Comparison of ENCODE assay signal across 8 cellular contexts in the genomic region with DNA sequence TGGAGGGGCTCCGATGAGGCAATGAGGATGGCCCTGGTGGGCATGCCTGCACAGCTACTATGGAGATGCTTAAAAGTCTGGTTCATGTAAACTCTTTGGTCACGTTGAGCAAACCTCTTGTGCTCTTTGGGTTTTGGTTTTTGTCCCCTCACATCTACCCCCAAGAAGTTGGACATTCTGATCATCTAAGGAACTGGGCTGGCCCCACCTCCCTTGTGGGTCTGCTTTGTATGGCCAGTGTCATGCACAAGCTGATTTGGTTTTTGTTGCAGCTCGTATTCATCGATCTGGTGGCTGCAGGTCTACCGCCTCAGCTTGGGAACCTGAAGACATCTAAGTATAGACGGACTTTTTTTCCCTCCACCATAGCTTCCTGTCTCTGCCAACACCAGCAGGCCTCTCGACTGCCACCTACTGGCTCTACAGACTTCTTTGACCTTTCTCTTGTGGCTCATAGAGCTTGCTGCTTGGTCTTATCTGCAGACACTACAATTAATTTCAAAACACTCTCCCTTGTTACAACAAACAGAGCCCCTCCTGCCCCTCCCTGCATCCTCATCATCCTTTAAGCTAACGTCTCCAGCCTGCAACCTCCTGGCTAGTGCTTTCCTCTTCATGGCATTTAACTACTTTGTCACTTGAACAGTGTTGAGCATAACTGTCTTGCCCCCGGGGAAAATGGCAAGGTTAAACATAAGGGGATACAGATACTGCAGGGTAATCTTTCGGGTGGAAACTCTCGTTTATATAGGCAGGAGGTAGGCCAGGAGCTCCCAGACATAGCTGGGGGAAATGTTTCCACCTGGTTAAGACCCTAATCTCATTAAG. TPM values are rescaled to one million over a fixed set of nuclear protein-coding genes. Genes with fewer than 3 reads are reported as not detected.
DNase-seq lines count a peak whose midpoint lies in the region; ATAC-seq and TF ChIP-seq lines count a peak whose summit lies in the region.

No MANE protein-coding gene starts in this region.

- H3K4me1 ChIP-seq in uterus, result peaks cover 0 to 6% of the 10 kb centered on the region in 2 donors

- no peaks in the 10 kb centered on the region for H3K27me3 Mint-ChIP-seq in progenitor cell of endocrine pancreas

- peaks cover 8% of the 10 kb centered on the region for H3K4me1 Mint-ChIP-seq in progenitor cell of endocrine pancreas (ENCODE audit: low read depth)

- no peak overlapping the region for H3K4me3 ChIP-seq in uterus

- H3K4me3 Mint-ChIP-seq in progenitor cell of endocrine pancreas (ENCODE audit: low read depth), result no peak overlapping the region

- H3K27ac ChIP-seq in uterus, result peak overlapping the region; percentile 46 to 58

- no peak for TF ChIP-seq POLR2A in uterus (IDR thresholded peaks at IDR 0.05)

- peak; percentile 22 for DNase-seq in NCI-H1048 (lab: John Stamatoyannopoulos, UW)
- DNase-seq in activated naive CD4-positive, alpha-beta T cell treated with anti-CD3 and anti-CD28 coated beads, Interleukin-2, amount 50 U/mL, for 16 hours, result peak; percentile 66
- peak; percentile 51 to 94 (median 82) for DNase-seq in head of caudate nucleus
- peak; percentile 59 for DNase-seq in progenitor cell of endocrine pancreas (ENCODE audit: low spot score, unreplicated experiment)
- DNase-seq in uterus, result peak; percentile 69 to 87

- H3K9me3 ChIP-seq in uterus, result no peaks in the 10 kb centered on the region

- no peaks in the 10 kb centered on the region for H3K27me3 ChIP-seq in uterus

- TF ChIP-seq CTCF in GM12873 (IDR thresholded peaks at IDR 0.05; ENCODE audit: insufficient read depth, low read depth, low read length, missing control alignments) (peak; percentile 95), progenitor cell of endocrine pancreas (IDR thresholded peaks at IDR 0.05; ENCODE audit: unreplicated experiment) (peak; percentile 87), uterus (IDR thresholded peaks at IDR 0.05) (peak; percentile 79 to 86 (median 80))

- H3K27ac Mint-ChIP-seq in progenitor cell of endocrine pancreas, result no peak overlapping the region

- no peaks in the 10 kb centered on the region for H3K9me3 Mint-ChIP-seq in progenitor cell of endocrine pancreas (ENCODE audit: low read depth)

- no peaks in the 10 kb centered on the region for H3K36me3 ChIP-seq in uterus

- intact Hi-C loops in head of caudate nucleus (cut with DNase I) (loop anchor here (5.0 kb wide), 1 partner anchor 131 kb away; no protein-coding TSS in a partner anchor), uterus (cut with DNase I; ENCODE audit: low total_unique reads) (no loop called here)

- ATAC-seq in HG02610 (IDR thresholded peaks at IDR 0.05; ENCODE audit: unreplicated experiment), result peak; percentile 85
- ATAC-seq in SK-N-SH treated with all-trans-retinoic acid at 6 μM for 48 hours, result peak; percentile 97

- H3K36me3 Mint-ChIP-seq in progenitor cell of endocrine pancreas (ENCODE audit: insufficient read depth), result peaks cover 16% of the 10 kb centered on the region

TF ChIP-seq in SK-N-SH treated with all-trans-retinoic acid at 6 μM for 48 hours, 23 proteins besides CTCF, POLR2A, EP300 and RAD21:
- TF ChIP-seq PPARA (CRISPR knock-in tag; IDR thresholded peaks at IDR 0.05; ENCODE audit: borderline replicate concordance) (no peak), ZNF565 (CRISPR knock-in tag; conservative IDR thresholded peaks at IDR 0.05; ENCODE audit: low read depth) (no peak), SNAI2 (CRISPR knock-in tag; IDR thresholded peaks at IDR 0.05) (no peak)
- TF ChIP-seq, protein P1, sequence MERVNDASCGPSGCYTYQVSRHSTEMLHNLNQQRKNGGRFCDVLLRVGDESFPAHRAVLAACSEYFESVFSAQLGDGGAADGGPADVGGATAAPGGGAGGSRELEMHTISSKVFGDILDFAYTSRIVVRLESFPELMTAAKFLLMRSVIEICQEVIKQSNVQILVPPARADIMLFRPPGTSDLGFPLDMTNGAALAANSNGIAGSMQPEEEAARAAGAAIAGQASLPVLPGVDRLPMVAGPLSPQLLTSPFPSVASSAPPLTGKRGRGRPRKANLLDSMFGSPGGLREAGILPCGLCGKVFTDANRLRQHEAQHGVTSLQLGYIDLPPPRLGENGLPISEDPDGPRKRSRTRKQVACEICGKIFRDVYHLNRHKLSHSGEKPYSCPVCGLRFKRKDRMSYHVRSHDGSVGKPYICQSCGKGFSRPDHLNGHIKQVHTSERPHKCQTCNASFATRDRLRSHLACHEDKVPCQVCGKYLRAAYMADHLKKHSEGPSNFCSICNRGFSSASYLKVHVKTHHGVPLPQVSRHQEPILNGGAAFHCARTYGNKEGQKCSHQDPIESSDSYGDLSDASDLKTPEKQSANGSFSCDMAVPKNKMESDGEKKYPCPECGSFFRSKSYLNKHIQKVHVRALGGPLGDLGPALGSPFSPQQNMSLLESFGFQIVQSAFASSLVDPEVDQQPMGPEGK (CRISPR knock-in tag; IDR thresholded peaks at IDR 0.05; ENCODE audit: borderline replicate concordance), result no peak

RNA-seq across cellular contexts. Expression of a gene that starts 34.5 kb away (rescaled TPM):
- total RNA-seq in progenitor cell of endocrine pancreas, result 44.7 and 45.7 TPM in 2 replicates
- 10 to 100 TPM in 3 of 4 donors, 1 to 10 TPM in 1; 9.0 to 35.8 (median 28.2) TPM for total RNA-seq in uterus

RNA-seq across cellular contexts. Expression of a gene that starts 34.9 kb away (rescaled TPM):
- total RNA-seq in progenitor cell of endocrine pancreas (45.9 and 55.7 TPM in 2 replicates), uterus (10 to 100 TPM in 3 of 4 donors, 1 to 10 TPM in 1; 3.5 to 47.6 (median 24.0) TPM)

Comparison
In these comparisons a context has a peak if more than half of its experiments do, and no peak if none do; other contexts are left out.
1. DNase-seq: peak in every context shown above with its lines; median percentile 82 in head of caudate nucleus; 78 in uterus; 66 in activated naive CD4-positive, alpha-beta T cell treated with anti-CD3 and anti-CD28 coated beads, Interleukin-2, amount 50 U/mL, for 16 hours; 59 in progenitor cell of endocrine pancreas; 22 in NCI-H1048.